Comparison of ENCODE assay signal across 1 cellular context in genomic region chr20:35146922-35147574, GRCh38.
A peak's percentile ranks its signal among the peaks of the same experiment; 100 is the strongest.
TF ChIP-seq lines count a peak whose summit lies in the region.

Gene EDEM2, minus strand, starts transcription at chr20:35147336. Its CDS starts 78 bp downstream, at chr20:35147258.

TF ChIP-seq in H1, 55 proteins besides CTCF, POLR2A, EP300 and RAD21:
- TF ChIP-seq FOSL1 (IDR thresholded peaks at IDR 0.05; ENCODE audit: insufficient read depth, low read depth, low read length): no peak
- peak; percentile 45; the same call in 1 of the 2 replicates for TF ChIP-seq CREB1 (IDR thresholded peaks at IDR 0.05)
- TF ChIP-seq PHF8 (conservative IDR thresholded peaks at IDR 0.05; ENCODE audit: low read depth, low read length): peak; percentile 56; the same call in 1 of the 2 replicates
- TF ChIP-seq EGR1 (IDR thresholded peaks at IDR 0.05; ENCODE audit: borderline replicate concordance, low read depth, low read length): peak; percentile 94
- 0 out of 2 replicates have a peak, but pooled peaks have one; percentile 43 for TF ChIP-seq YY1 (IDR thresholded peaks at IDR 0.05; ENCODE audit: low read depth, low read length)
- TF ChIP-seq TBP (IDR thresholded peaks at IDR 0.05; ENCODE audit: low read depth, low read length): peak; percentile 71; the same call in 1 of the 2 replicates
- peak; percentile 85 for TF ChIP-seq NRF1 (IDR thresholded peaks at IDR 0.05; ENCODE audit: low read depth, low read length)
- TF ChIP-seq SP1 (IDR thresholded peaks at IDR 0.05; ENCODE audit: low read depth, low read length): peak; percentile 53; the same call in 1 of the 2 replicates
- TF ChIP-seq MAX (IDR thresholded peaks at IDR 0.05): peak; percentile 68; the same call in 1 of the 2 replicates
- peak; percentile 17 for TF ChIP-seq TAF7 (optimal IDR thresholded peaks at IDR 0.05; ENCODE audit: borderline replicate concordance, low read depth, low read length)
- TF ChIP-seq SIX5 (IDR thresholded peaks at IDR 0.05; ENCODE audit: low read depth, low read length): peak; percentile 77
- TF ChIP-seq CTBP2 (IDR thresholded peaks at IDR 0.05; ENCODE audit: borderline replicate concordance, insufficient read depth, insufficient read length, low read length): no peak
- peak; percentile 72 for TF ChIP-seq ASH2L (IDR thresholded peaks at IDR 0.05; ENCODE audit: low read length)
- TF ChIP-seq POLR2AphosphoS5 (IDR thresholded peaks at IDR 0.05; ENCODE audit: low read depth, low read length): peak; percentile 54; the same call in 1 of the 2 replicates
- peak; percentile 2; the same call in 1 of the 2 replicates for TF ChIP-seq TEAD4 (IDR thresholded peaks at IDR 0.05; ENCODE audit: low read depth, low read length)
- TF ChIP-seq NANOG (IDR thresholded peaks at IDR 0.05; ENCODE audit: insufficient read depth, low read depth, low read length, poor library complexity, severe bottlenecking): no peak
- TF ChIP-seq JUND (IDR thresholded peaks at IDR 0.05; ENCODE audit: low read length): no peak
- no peak for TF ChIP-seq SP2 (IDR thresholded peaks at IDR 0.05; ENCODE audit: low read length)
- peak; percentile 79 for TF ChIP-seq TAF1 (IDR thresholded peaks at IDR 0.05; ENCODE audit: low read depth, low read length)
- TF ChIP-seq SIN3A (conservative IDR thresholded peaks at IDR 0.05 in 1 of 2, IDR thresholded peaks at IDR 0.05 in 1 of 2; ENCODE audit: low read depth in 1 of 2, low read length in 2 of 2): 0 out of 4 replicates have a peak, but pooled peaks have one; percentile 15 to 46
- no peak for TF ChIP-seq BRCA1 (IDR thresholded peaks at IDR 0.05; ENCODE audit: low read depth, low read length)
- TF ChIP-seq CBX5 (IDR thresholded peaks at IDR 0.05; ENCODE audit: low read depth, low read length): no peak
- peak; percentile 46 for TF ChIP-seq KDM4A (IDR thresholded peaks at IDR 0.05; ENCODE audit: low read depth, low read length, severe bottlenecking)
